In genomic region chr5:35785601-35786085, GRCh38 we compare ENCODE assay signal across 12 cellular contexts.
A peak's percentile ranks its signal among the peaks of the same experiment; 100 is the strongest.
DNase-seq lines count a peak whose midpoint lies in the region; ATAC-seq and TF ChIP-seq lines count a peak whose summit lies in the region.
"Had no signal": no experiment of that assay in that cellular context is flagged by ENCODE, and none has a peak within 500 bp of the region (broad histone marks: within the 10 kb centered on the region; RNA-seq: fewer than 3 reads in every experiment).

No MANE protein-coding gene starts in this region.

- no peaks in the 10 kb centered on the region for H3K27me3 ChIP-seq in naive thymus-derived CD4-positive, alpha-beta T cell (ENCODE audit: control insufficient read depth in 2 of 2, insufficient read depth in 2 of 2, low read length in 2 of 2)

- CTCF ChIA-PET in naive thymus-derived CD4-positive, alpha-beta T cell (lab: Charles Lee), result interaction anchor here (0.5 to 1.9 kb wide), 4 partner anchors 65 to 1765 kb away, joined by 3 to 4 read pairs (median 4); no protein-coding TSS in a partner anchor

- peaks cover 38 to 53% of the 10 kb centered on the region in 2 donors for H3K4me1 ChIP-seq in naive thymus-derived CD4-positive, alpha-beta T cell (ENCODE audit: control insufficient read depth in 2 of 2, insufficient read depth in 2 of 2, low read length in 2 of 2)

- H3K27ac ChIP-seq in naive thymus-derived CD4-positive, alpha-beta T cell (ENCODE audit: low read depth, low read length), result no peak overlapping the region

- H3K9me3 Mint-ChIP-seq in activated T-helper 1 cell treated with anti-CD3 and anti-CD28 coated beads, Interleukin-12 subunit alpha, Interleukin-12 subunit beta, Interleukin-2, Interleukin-4 antibody, amounts not matched to agents 30 ng/mL and 10 ng/mL and 1 ng/mL, durations not matched to agents 14 hours and 24 hours and 36 hours, result no peaks in the 10 kb centered on the region
- no peaks in the 10 kb centered on the region for H3K9me3 Mint-ChIP-seq in naive thymus-derived CD4-positive, alpha-beta T cell
- H3K9me3 Mint-ChIP-seq: WTC11 had no signal

- peaks cover 7% of the 10 kb centered on the region for H3K36me3 Mint-ChIP-seq in activated T-helper 1 cell treated with anti-CD3 and anti-CD28 coated beads, Interleukin-12 subunit alpha, Interleukin-12 subunit beta, Interleukin-2, Interleukin-4 antibody, amounts not matched to agents 30 ng/mL and 10 ng/mL and 1 ng/mL, durations not matched to agents 14 hours and 24 hours and 36 hours (ENCODE audit: low read depth)
- peaks cover 0 to 8% (median 0%) of the 10 kb centered on the region in 5 donors for H3K36me3 Mint-ChIP-seq in naive thymus-derived CD4-positive, alpha-beta T cell
- H3K36me3 Mint-ChIP-seq: WTC11 had no signal

- no peak for TF ChIP-seq CTCF in GM20000 (IDR thresholded peaks at IDR 0.05; ENCODE audit: extremely low read depth, missing control alignments)

- H3K4me3 Mint-ChIP-seq in activated T-helper 1 cell treated with anti-CD3 and anti-CD28 coated beads, Interleukin-12 subunit alpha, Interleukin-12 subunit beta, Interleukin-2, Interleukin-4 antibody, amounts not matched to agents 30 ng/mL and 10 ng/mL and 1 ng/mL, durations not matched to agents 14 hours and 24 hours and 36 hours, result peak overlapping the region; percentile 24
- H3K4me3 Mint-ChIP-seq in naive thymus-derived CD4-positive, alpha-beta T cell, result peak overlapping the region; percentile 16 to 68 (median 60)
- H3K4me3 Mint-ChIP-seq: WTC11 had no signal

- peak; percentile 36 for ATAC-seq in naive thymus-derived CD4-positive, alpha-beta T cell
- ATAC-seq: WTC11 had no signal

- no peaks in the 10 kb centered on the region for H3K27me3 Mint-ChIP-seq in activated T-helper 1 cell treated with anti-CD3 and anti-CD28 coated beads, Interleukin-12 subunit alpha, Interleukin-12 subunit beta, Interleukin-2, Interleukin-4 antibody, amounts not matched to agents 30 ng/mL and 10 ng/mL and 1 ng/mL, durations not matched to agents 14 hours and 24 hours and 36 hours (ENCODE audit: insufficient read depth)
- H3K27me3 Mint-ChIP-seq in naive thymus-derived CD4-positive, alpha-beta T cell, result no peaks in the 10 kb centered on the region

- no peak overlapping the region for H3K4me3 ChIP-seq in naive thymus-derived CD4-positive, alpha-beta T cell (ENCODE audit: low read length)

- H3K27ac Mint-ChIP-seq in activated T-helper 1 cell treated with anti-CD3 and anti-CD28 coated beads, Interleukin-12 subunit alpha, Interleukin-12 subunit beta, Interleukin-2, Interleukin-4 antibody, amounts not matched to agents 30 ng/mL and 10 ng/mL and 1 ng/mL, durations not matched to agents 14 hours and 24 hours and 36 hours, result peak overlapping the region; percentile 86
- peak overlapping the region; percentile 20 to 89 (median 68) for H3K27ac Mint-ChIP-seq in naive thymus-derived CD4-positive, alpha-beta T cell
- H3K27ac Mint-ChIP-seq: WTC11 had no signal

- DNase-seq in stimulated activated naive CD4-positive, alpha-beta T cell treated with Interleukin-2 at 50 U/mL for 16 hours (lab: John Stamatoyannopoulos, UW), result peak; percentile 34
- DNase-seq in stimulated activated naive CD4-positive, alpha-beta T cell (lab: John Stamatoyannopoulos, UW), result no peak
- peak; percentile 30 for DNase-seq in activated T-helper 1 cell treated with anti-CD3 and anti-CD28 coated beads, Interleukin-12 subunit alpha, Interleukin-12 subunit beta, Interleukin-2, Interleukin-4 antibody, amounts not matched to agents 30 ng/mL and 10 ng/mL and 1 ng/mL, durations not matched to agents 14 hours and 24 hours and 36 hours (ENCODE audit: low spot score)
- DNase-seq in naive thymus-derived CD4-positive, alpha-beta T cell, result peak in 1 of 9 donors; percentile 57
- DNase-seq in AG08396 (ENCODE audit: low spot score), result no peak
- DNase-seq in activated effector memory CD4-positive, alpha-beta T cell treated with anti-CD3 and anti-CD28 coated beads, Interleukin-2, amount 50 U/mL, for 16 hours, result no peak
- DNase-seq in GM20000 (ENCODE audit: low spot score), result no peak
- no peak for DNase-seq in SHP77 treated with DMSO at 0.1 percent for 48 hours (lab: John Stamatoyannopoulos, UW)
- DNase-seq: NCI-H1048, NCI-H510A treated with DMSO at 0.1 percent for 48 hours, SHP77 had no signal

- intact Hi-C loops in activated T-helper 1 cell treated with anti-CD3 and anti-CD28 coated beads, Interleukin-12 subunit alpha, Interleukin-12 subunit beta, Interleukin-2, Interleukin-4 antibody, amounts not matched to agents 30 ng/mL and 10 ng/mL and 1 ng/mL, durations not matched to agents 14 hours and 24 hours and 36 hours (cut with micrococcal nuclease), result loop anchor here (1.0 to 2.0 kb wide), 9 partner anchors 8 to 169 kb away; partner anchors contain the start of gene SPEF2
- intact Hi-C loops in naive thymus-derived CD4-positive, alpha-beta T cell (cut with micrococcal nuclease), result no loop called here

- POLR2A ChIA-PET in naive thymus-derived CD4-positive, alpha-beta T cell (lab: Charles Lee), result interaction anchor here (0.6 to 31.0 kb wide), 13 partner anchors 9 to 96 kb away, joined by 3 to 979 read pairs (median 4); partner anchors contain the start of gene IL7R

- no peaks in the 10 kb centered on the region for H3K9me3 ChIP-seq in naive thymus-derived CD4-positive, alpha-beta T cell (ENCODE audit: control insufficient read depth in 2 of 3, low read length in 3 of 3)

- no peaks in the 10 kb centered on the region for H3K36me3 ChIP-seq in naive thymus-derived CD4-positive, alpha-beta T cell (ENCODE audit: control insufficient read depth in 2 of 3, insufficient read depth in 3 of 3, low read length in 3 of 3)

- H3K4me1 Mint-ChIP-seq in activated T-helper 1 cell treated with anti-CD3 and anti-CD28 coated beads, Interleukin-12 subunit alpha, Interleukin-12 subunit beta, Interleukin-2, Interleukin-4 antibody, amounts not matched to agents 30 ng/mL and 10 ng/mL and 1 ng/mL, durations not matched to agents 14 hours and 24 hours and 36 hours (ENCODE audit: low read depth), result peaks cover 90% of the 10 kb centered on the region
- peaks cover 29 to 97% (median 88%) of the 10 kb centered on the region in 7 donors for H3K4me1 Mint-ChIP-seq in naive thymus-derived CD4-positive, alpha-beta T cell
- H3K4me1 Mint-ChIP-seq: WTC11 had no signal

Comparison
In these comparisons a context has a peak if more than half of its experiments do, and no peak if none do; other contexts are left out.
1. DNase-seq: peak in stimulated activated naive CD4-positive, alpha-beta T cell treated with Interleukin-2 at 50 U/mL for 16 hours (single experiment) and activated T-helper 1 cell treated with anti-CD3 and anti-CD28 coated beads, Interleukin-12 subunit alpha, Interleukin-12 subunit beta, Interleukin-2, Interleukin-4 antibody, amounts not matched to agents 30 ng/mL and 10 ng/mL and 1 ng/mL, durations not matched to agents 14 hours and 24 hours and 36 hours (single experiment); none in stimulated activated naive CD4-positive, alpha-beta T cell (0 of 6), AG08396 (single experiment), activated effector memory CD4-positive, alpha-beta T cell treated with anti-CD3 and anti-CD28 coated beads, Interleukin-2, amount 50 U/mL, for 16 hours (single experiment), GM20000 (single experiment) and SHP77 treated with DMSO at 0.1 percent for 48 hours (single experiment).